10 cellular contexts compared by ENCODE assay signal in genomic region chr10:103449208-103450144, GRCh38. TPM values are rescaled to one million over a fixed set of nuclear protein-coding genes. Genes with fewer than 3 reads are reported as not detected.
DNase-seq lines count a peak whose midpoint lies in the region; ATAC-seq, FAIRE-seq and TF ChIP-seq lines count a peak whose summit lies in the region.
"Had no signal": no experiment of that assay in that cellular context is flagged by ENCODE, and none has a peak within 500 bp of the region (broad histone marks: within the 10 kb centered on the region; RNA-seq: fewer than 3 reads in every experiment).

No MANE protein-coding gene starts in this region.

- no peak for ATAC-seq in activated naive CD4-positive, alpha-beta T cell treated with anti-CD3 and anti-CD28 coated beads, Interleukin-2, amount 50 U/mL, for 72 hours
- no peak for ATAC-seq in naive thymus-derived CD4-positive, alpha-beta T cell

- intact Hi-C loops in naive thymus-derived CD4-positive, alpha-beta T cell (cut with micrococcal nuclease), result loop anchor here in 1 of 2 donors (5.0 kb wide), 1 partner anchor 32 kb away; no protein-coding TSS in a partner anchor

- H3K9me3 ChIP-seq in naive thymus-derived CD4-positive, alpha-beta T cell (ENCODE audit: control insufficient read depth in 2 of 3, low read length in 3 of 3), result no peaks in the 10 kb centered on the region

- FAIRE-seq in frontal cortex (lab: Jason Lieb, UNC), result no peak
- FAIRE-seq: GM12891 had no signal

- peak overlapping the region; percentile 4 to 78 for H3K27ac Mint-ChIP-seq in activated naive CD4-positive, alpha-beta T cell treated with anti-CD3 and anti-CD28 coated beads, Interleukin-2, amount 50 U/mL, for 72 hours
- peak overlapping the region; percentile 52 to 93 (median 74) for H3K27ac Mint-ChIP-seq in naive thymus-derived CD4-positive, alpha-beta T cell
- peak overlapping the region; percentile 64 for H3K27ac Mint-ChIP-seq in type B pancreatic cell

- CTCF ChIA-PET in naive thymus-derived CD4-positive, alpha-beta T cell (lab: Charles Lee), result no interaction called here

- peaks cover 27 to 64% (median 47%) of the 10 kb centered on the region in 7 donors for H3K4me1 Mint-ChIP-seq in naive thymus-derived CD4-positive, alpha-beta T cell
- H3K4me1 Mint-ChIP-seq in type B pancreatic cell (ENCODE audit: unreplicated experiment), result no peaks in the 10 kb centered on the region

- H3K4me1 ChIP-seq in naive thymus-derived CD4-positive, alpha-beta T cell (ENCODE audit: control insufficient read depth in 2 of 2, insufficient read depth in 2 of 2, low read length in 2 of 2), result peaks cover 18 to 34% of the 10 kb centered on the region in 2 donors

- TF ChIP-seq CTCF in brain microvascular endothelial cell (IDR thresholded peaks at IDR 0.05; ENCODE audit: low read depth, low read length, missing control alignments) (peak; percentile 14), type B pancreatic cell (conservative IDR thresholded peaks at IDR 0.05) (no peak)

- in situ Hi-C loops in brain microvascular endothelial cell (cut with HindIII; ENCODE audit: low pct_ligation_motif_present, low sequenced_read_pairs), result loop anchor here (5.0 kb wide), 1 partner anchor 43 kb away; the partner anchor contains the start of gene NEURL1

- H3K36me3 Mint-ChIP-seq in activated naive CD4-positive, alpha-beta T cell treated with anti-CD3 and anti-CD28 coated beads, Interleukin-2, amount 50 U/mL, for 72 hours, result peaks cover 0 to 6% of the 10 kb centered on the region in 2 donors
- peaks cover 4 to 37% (median 8%) of the 10 kb centered on the region in 5 donors for H3K36me3 Mint-ChIP-seq in naive thymus-derived CD4-positive, alpha-beta T cell
- H3K36me3 Mint-ChIP-seq in type B pancreatic cell, result peaks cover 15% of the 10 kb centered on the region

- H3K36me3 ChIP-seq in brain microvascular endothelial cell (replicated peaks), result peaks cover 40% of the 10 kb centered on the region
- peaks cover 0 to 47% (median 8%) of the 10 kb centered on the region in 3 experiments for H3K36me3 ChIP-seq in naive thymus-derived CD4-positive, alpha-beta T cell (ENCODE audit: control insufficient read depth in 2 of 3, insufficient read depth in 3 of 3, low read length in 3 of 3)

- no peak for DNase-seq in activated naive CD4-positive, alpha-beta T cell treated with anti-CD3 and anti-CD28 coated beads, Interleukin-2, amount 50 U/mL, for 72 hours (ENCODE audit: low spot score in 2 of 2)
- no peak for DNase-seq in activated naive CD4-positive, alpha-beta T cell treated with anti-CD3 and anti-CD28 coated beads, Interleukin-2, amount 50 U/mL, for 16 hours
- DNase-seq in brain microvascular endothelial cell (no peak), type B pancreatic cell (ENCODE audit: extremely low spot score, unreplicated experiment) (no peak), frontal cortex (ENCODE audit: low spot score in 2 of 2) (no peak), mesenteric fat pad (ENCODE audit: low spot score) (no peak)
- DNase-seq in naive thymus-derived CD4-positive, alpha-beta T cell, result no peak
- no peak for DNase-seq in stimulated activated CD4-positive, alpha-beta T cell treated with anti-CD3 and anti-CD28 coated beads, Interleukin-1b, Interleukin-23, amount 100 ng/mL, for 48 hours
- DNase-seq: NCI-H1105 had no signal

- H3K27ac ChIP-seq in brain microvascular endothelial cell, result no peak overlapping the region
- peak overlapping the region; percentile 9 for H3K27ac ChIP-seq in naive thymus-derived CD4-positive, alpha-beta T cell (ENCODE audit: low read depth, low read length)

- H3K9me3 Mint-ChIP-seq in activated naive CD4-positive, alpha-beta T cell treated with anti-CD3 and anti-CD28 coated beads, Interleukin-2, amount 50 U/mL, for 72 hours, result no peaks in the 10 kb centered on the region
- H3K9me3 Mint-ChIP-seq in naive thymus-derived CD4-positive, alpha-beta T cell, result peaks cover 0 to 1% (median 0%) of the 10 kb centered on the region in 11 donors
- no peaks in the 10 kb centered on the region for H3K9me3 Mint-ChIP-seq in type B pancreatic cell

- H3K4me3 ChIP-seq in brain microvascular endothelial cell (ENCODE audit: low read depth, low read length), result no peak overlapping the region
- H3K4me3 ChIP-seq in naive thymus-derived CD4-positive, alpha-beta T cell (ENCODE audit: low read length), result no peak overlapping the region

- peak overlapping the region in 9 of 10 donors; percentile 12 to 97 (median 85) for H3K4me3 Mint-ChIP-seq in naive thymus-derived CD4-positive, alpha-beta T cell
- H3K4me3 Mint-ChIP-seq in type B pancreatic cell, result peak overlapping the region; percentile 43

- no peaks in the 10 kb centered on the region for H3K27me3 Mint-ChIP-seq in naive thymus-derived CD4-positive, alpha-beta T cell
- no peaks in the 10 kb centered on the region for H3K27me3 Mint-ChIP-seq in type B pancreatic cell

- POLR2A ChIA-PET in naive thymus-derived CD4-positive, alpha-beta T cell (lab: Charles Lee), result no interaction called here

- H3K27me3 ChIP-seq in brain microvascular endothelial cell (replicated peaks), result no peaks in the 10 kb centered on the region
- no peaks in the 10 kb centered on the region for H3K27me3 ChIP-seq in naive thymus-derived CD4-positive, alpha-beta T cell (ENCODE audit: control insufficient read depth in 2 of 2, insufficient read depth in 2 of 2, low read length in 2 of 2)

RNA-seq across cellular contexts. Expression of gene CALHM2, which starts 2.7 kb away (rescaled TPM):
- 10 to 100 TPM in 1 of 2 donors, 1 to 10 TPM in 1; 9.1 to 13.5 TPM for total RNA-seq in activated naive CD4-positive, alpha-beta T cell treated with anti-CD3 and anti-CD28 coated beads, Interleukin-2, amount 50 U/mL, for 72 hours
- total RNA-seq in naive thymus-derived CD4-positive, alpha-beta T cell, result 10 to 100 TPM in 4 of 5 experiments, 1 to 10 TPM in 1; 3.4 to 67.2 (median 19.3) TPM
- polyA plus RNA-seq in naive thymus-derived CD4-positive, alpha-beta T cell, result 1 to 10 TPM; 2.0 to 6.4 TPM
- total RNA-seq in type B pancreatic cell (ENCODE audit: low replicate concordance), result 3.5 and 27.8 TPM in 2 replicates
- 1.6 TPM for total RNA-seq in frontal cortex
- total RNA-seq in mesenteric fat pad, result 40.3 TPM

RNA-seq across cellular contexts. Expression of gene CALHM1, which starts 9.2 kb away (rescaled TPM):
- not detected for total RNA-seq in activated naive CD4-positive, alpha-beta T cell treated with anti-CD3 and anti-CD28 coated beads, Interleukin-2, amount 50 U/mL, for 72 hours
- not detected for total RNA-seq in naive thymus-derived CD4-positive, alpha-beta T cell
- polyA plus RNA-seq in naive thymus-derived CD4-positive, alpha-beta T cell, result not detected
- total RNA-seq in type B pancreatic cell (ENCODE audit: low replicate concordance), result 0.17 TPM in 1 of 2 replicates, not detected in the other
- total RNA-seq in frontal cortex, result not detected
- not detected for total RNA-seq in mesenteric fat pad

RNA-seq across cellular contexts. Expression of gene CALHM3, which starts 29.6 kb away (rescaled TPM):
- not detected for total RNA-seq in activated naive CD4-positive, alpha-beta T cell treated with anti-CD3 and anti-CD28 coated beads, Interleukin-2, amount 50 U/mL, for 72 hours
- total RNA-seq in naive thymus-derived CD4-positive, alpha-beta T cell, result not detected
- polyA plus RNA-seq in naive thymus-derived CD4-positive, alpha-beta T cell, result not detected
- total RNA-seq in type B pancreatic cell (ENCODE audit: low replicate concordance), result 3.3 and 20.3 TPM in 2 replicates
- total RNA-seq in frontal cortex, result not detected
- not detected for total RNA-seq in mesenteric fat pad

RNA-seq across cellular contexts. Expression of gene NEURL1, which starts 44.0 kb away (rescaled TPM):
- total RNA-seq in activated naive CD4-positive, alpha-beta T cell treated with anti-CD3 and anti-CD28 coated beads, Interleukin-2, amount 50 U/mL, for 72 hours, result 1 to 10 TPM in 1 of 2 donors, under 1 TPM in 1; 0.87 to 2.4 TPM
- 1 to 10 TPM in 3 of 5 experiments, under 1 TPM in 2; 0.81 to 9.2 (median 1.1) TPM for total RNA-seq in naive thymus-derived CD4-positive, alpha-beta T cell
- 1 to 10 TPM in 1 of 2 donors, under 1 TPM in 1; 0.76 to 1.1 TPM for polyA plus RNA-seq in naive thymus-derived CD4-positive, alpha-beta T cell
- total RNA-seq in type B pancreatic cell (ENCODE audit: low replicate concordance) (38.3 and 102 TPM in 2 replicates), frontal cortex (25.7 TPM), mesenteric fat pad (0.13 TPM)

RNA-seq across cellular contexts. Expression of gene PDCD11, which starts 53.0 kb away (rescaled TPM):
- 10 to 100 TPM; 49.6 to 62.2 TPM for total RNA-seq in activated naive CD4-positive, alpha-beta T cell treated with anti-CD3 and anti-CD28 coated beads, Interleukin-2, amount 50 U/mL, for 72 hours
- 10 to 100 TPM; 28.8 to 56.3 (median 38.8) TPM for total RNA-seq in naive thymus-derived CD4-positive, alpha-beta T cell
- 10 to 100 TPM in 1 of 2 donors, 1 to 10 TPM in 1; 7.5 to 15.9 TPM for polyA plus RNA-seq in naive thymus-derived CD4-positive, alpha-beta T cell
- total RNA-seq in type B pancreatic cell (ENCODE audit: low replicate concordance) (46.3 and 53.2 TPM in 2 replicates), frontal cortex (23.6 TPM), mesenteric fat pad (32.2 TPM)
